In genomic region chr5:180823938-180824629, GRCh38 we compare ENCODE assay signal across 15 cellular contexts. TPM values are rescaled to one million over a fixed set of nuclear protein-coding genes. Genes with fewer than 3 reads are reported as not detected.
A peak's percentile ranks its signal among the peaks of the same experiment; 100 is the strongest.
DNase-seq lines count a peak whose midpoint lies in the region; ATAC-seq, FAIRE-seq and TF ChIP-seq lines count a peak whose summit lies in the region.
"Had no signal": no experiment of that assay in that cellular context is flagged by ENCODE, and none has a peak within 500 bp of the region (broad histone marks: within the 10 kb centered on the region; RNA-seq: fewer than 3 reads in every experiment).

No MANE protein-coding gene starts in this region.

- H3K4me1 ChIP-seq in heart left ventricle (peaks cover 0 to 67% (median 49%) of the 10 kb centered on the region in 12 donors), ascending aorta (peaks cover 2 to 26% of the 10 kb centered on the region in 2 donors), prostate gland (replicated peaks) (peaks cover 6% of the 10 kb centered on the region)

- no peaks in the 10 kb centered on the region for H3K27me3 ChIP-seq in heart left ventricle
- no peaks in the 10 kb centered on the region for H3K27me3 ChIP-seq in ascending aorta
- no peaks in the 10 kb centered on the region for H3K27me3 ChIP-seq in prostate gland (replicated peaks; ENCODE audit: insufficient read depth)

- ATAC-seq in heart left ventricle: no peak
- no peak for ATAC-seq in left cardiac atrium
- ATAC-seq: activated CD8-positive, alpha-beta memory T cell treated with anti-CD3 and anti-CD28 coated beads, Interleukin-2, amount 10 ng/mL, durations not matched to agents 7 days and 5 days; left ventricle myocardium superior; stimulated activated naive CD8-positive, alpha-beta T cell treated with anti-CD3 and anti-CD28 coated beads, Interleukin-15, Interleukin-2, amounts not matched to agents 100 U/mL and 50 U/mL, for 24 hours had no signal

- H3K9me3 ChIP-seq in heart left ventricle (peaks cover 0 to 11% (median 0%) of the 10 kb centered on the region in 12 donors), ascending aorta (no peaks in the 10 kb centered on the region), prostate gland (no peaks in the 10 kb centered on the region)

- no peak for TF ChIP-seq CTCF in heart left ventricle (IDR thresholded peaks at IDR 0.05)
- no peak for TF ChIP-seq CTCF in ascending aorta (IDR thresholded peaks at IDR 0.05)
- TF ChIP-seq CTCF in prostate gland (IDR thresholded peaks at IDR 0.05): no peak

- no peak for FAIRE-seq in HTR-8/SVneo (lab: Jason Lieb, UNC)

- intact Hi-C loops in heart left ventricle (cut with DNase I) (no loop called here), left cardiac atrium (cut with DNase I) (no loop called here), ascending aorta (cut with DNase I) (no loop called here), prostate gland (cut with DNase I) (no loop called here)

- H3K4me3 ChIP-seq in heart left ventricle: no peak overlapping the region
- no peak overlapping the region for H3K4me3 ChIP-seq in ascending aorta
- H3K4me3 ChIP-seq in prostate gland: no peak overlapping the region

- H3K36me3 ChIP-seq in heart left ventricle (no peaks in the 10 kb centered on the region), ascending aorta (no peaks in the 10 kb centered on the region), prostate gland (no peaks in the 10 kb centered on the region)

- WGBS in heart left ventricle, 4 donors: 66 to 71% (median 68%) methylated on average over 6 of the region's 6 CpGs
- WGBS in prostate gland: 42% methylated on average over 6 of the region's 6 CpGs

- TF ChIP-seq POLR2A in heart left ventricle (IDR thresholded peaks at IDR 0.05): no peak
- no peak for TF ChIP-seq POLR2A in prostate gland (IDR thresholded peaks at IDR 0.05)

- H3K27ac ChIP-seq in heart left ventricle: peak overlapping the region in 9 of 12 donors; percentile 4 to 57 (median 37)
- peak overlapping the region; percentile 59 to 66 for H3K27ac ChIP-seq in ascending aorta
- H3K27ac ChIP-seq in prostate gland: peak overlapping the region; percentile 12 to 64

- DNase-seq in heart left ventricle (peak in 1 of 5 donors; percentile 4), left cardiac atrium (no peak), ascending aorta (ENCODE audit: low spot score in 2 of 2) (no peak), prostate gland (ENCODE audit: low spot score) (no peak), ureter (ENCODE audit: low spot score) (peak; percentile 13), 8988T (no peak), HTR-8/SVneo (ENCODE audit: insufficient read length, low spot score) (no peak)
- no peak for DNase-seq in stimulated activated CD4-positive, alpha-beta T cell treated with anti-CD3 and anti-CD28 coated beads, Interleukin-15, amount 100 ng/mL, for 24 hours
- DNase-seq: activated CD8-positive, alpha-beta memory T cell treated with anti-CD3 and anti-CD28 coated beads, Interleukin-2, amount 10 ng/mL, durations not matched to agents 7 days and 5 days; activated effector memory CD4-positive, alpha-beta T cell treated with Interleukin-2 at 50 U/mL for 16 hours; amygdala; left ventricle myocardium superior; NCI-H774; stimulated activated naive CD8-positive, alpha-beta T cell treated with anti-CD3 and anti-CD28 coated beads, Interleukin-15, Interleukin-2, amounts not matched to agents 100 U/mL and 50 U/mL, for 24 hours; T-helper 9 cell had no signal

RNA-seq across cellular contexts. Expression of gene MGAT1, which starts 21.5 kb away (rescaled TPM):
- total RNA-seq in heart left ventricle (100 to 1,000 TPM in 3 of 9 donors, 10 to 100 TPM in 6; 50.9 to 162 (median 83.5) TPM), left cardiac atrium (100 to 1,000 TPM in 1 of 2 donors, 10 to 100 TPM in 1; 95.8 to 133 TPM), ascending aorta (257 TPM), prostate gland (100 to 1,000 TPM; 142 to 159 TPM), ureter (151 TPM)
- 100 to 1,000 TPM in 1 of 2 donors, 10 to 100 TPM in 1; 64.5 to 199 TPM for polyA plus RNA-seq in heart left ventricle

RNA-seq across cellular contexts. Expression of gene ZFP62, which starts 37.0 kb away (rescaled TPM):
- 10 to 100 TPM in 8 of 9 donors, 1 to 10 TPM in 1; 9.4 to 18.6 (median 13.8) TPM for total RNA-seq in heart left ventricle
- polyA plus RNA-seq in heart left ventricle: 10 to 100 TPM; 10.6 to 13.6 TPM
- total RNA-seq in left cardiac atrium: 10 to 100 TPM; 14.4 to 16.8 TPM
- total RNA-seq in ascending aorta: 1.8 TPM
- 10 to 100 TPM; 24.5 to 28.1 TPM for total RNA-seq in prostate gland
- total RNA-seq in ureter: 44.8 TPM
